ENCODE assay signal across 1 cellular context in the genomic region with DNA sequence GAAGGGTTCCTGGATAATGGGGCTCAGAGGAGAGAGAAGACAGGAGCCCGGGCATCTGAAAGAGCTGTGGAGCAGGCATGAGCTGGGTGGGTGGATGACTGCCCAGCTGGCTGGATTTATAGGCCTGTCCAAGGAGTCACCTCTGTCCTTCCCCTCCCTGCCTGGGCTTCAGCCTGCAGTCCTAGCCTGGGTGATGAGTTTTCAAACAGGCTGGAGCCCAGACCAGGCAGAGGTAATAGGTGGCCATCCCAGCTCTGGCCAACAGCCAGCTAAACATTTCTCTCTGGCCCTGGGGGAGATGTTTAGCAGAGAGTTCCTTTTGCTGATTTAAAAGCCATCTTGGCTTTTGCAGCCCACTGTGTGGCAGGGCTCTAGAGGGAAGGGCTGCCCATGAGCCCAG.
TF ChIP-seq lines count a peak whose summit lies in the region.

No MANE protein-coding gene starts in this region.

TF ChIP-seq in H1, 55 proteins besides CTCF, POLR2A, EP300 and RAD21 (continued from another document):
- TF ChIP-seq RXRA (IDR thresholded peaks at IDR 0.05; ENCODE audit: insufficient read depth, low read depth, low read length) = no peak
- no peak for TF ChIP-seq KDM4A (IDR thresholded peaks at IDR 0.05; ENCODE audit: low read depth, low read length, severe bottlenecking)
- no peak for TF ChIP-seq YY1 (IDR thresholded peaks at IDR 0.05; ENCODE audit: low read depth, low read length)
- no peak for TF ChIP-seq CHD1 (IDR thresholded peaks at IDR 0.05; ENCODE audit: low read depth, low read length)
- no peak for TF ChIP-seq HDAC2 (IDR thresholded peaks at IDR 0.05; ENCODE audit: borderline replicate concordance in 1 of 2, low read depth in 2 of 2, low read length in 2 of 2)
- TF ChIP-seq, protein P1, sequence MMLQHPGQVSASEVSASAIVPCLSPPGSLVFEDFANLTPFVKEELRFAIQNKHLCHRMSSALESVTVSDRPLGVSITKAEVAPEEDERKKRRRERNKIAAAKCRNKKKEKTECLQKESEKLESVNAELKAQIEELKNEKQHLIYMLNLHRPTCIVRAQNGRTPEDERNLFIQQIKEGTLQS (IDR thresholded peaks at IDR 0.05; ENCODE audit: insufficient read depth, low read depth, low read length) = no peak
- TF ChIP-seq SIRT6 (IDR thresholded peaks at IDR 0.05; ENCODE audit: low read length) = no peak
- no peak for TF ChIP-seq GTF2F1 (IDR thresholded peaks at IDR 0.05; ENCODE audit: borderline replicate concordance, low read depth, low read length)
- TF ChIP-seq JUN (IDR thresholded peaks at IDR 0.05; ENCODE audit: low read depth, low read length) = no peak
- TF ChIP-seq GABPA (IDR thresholded peaks at IDR 0.05; ENCODE audit: borderline replicate concordance, insufficient read depth, low read length) = no peak
- TF ChIP-seq ASH2L (IDR thresholded peaks at IDR 0.05; ENCODE audit: low read length) = no peak
- no peak for TF ChIP-seq SAP30 (IDR thresholded peaks at IDR 0.05; ENCODE audit: insufficient read depth, insufficient replicate concordance, low read length)
- no peak for TF ChIP-seq SUZ12 (IDR thresholded peaks at IDR 0.05; ENCODE audit: low read length)
- no peak for TF ChIP-seq EZH2 (IDR thresholded peaks at IDR 0.05; ENCODE audit: low read depth, low read length, severe bottlenecking)
- TF ChIP-seq EGR1 (IDR thresholded peaks at IDR 0.05; ENCODE audit: borderline replicate concordance, low read depth, low read length) = no peak
- no peak for TF ChIP-seq TAF1 (IDR thresholded peaks at IDR 0.05; ENCODE audit: low read depth, low read length)
